In genomic region chr6:36608788-36609563, GRCh38 we compare ENCODE assay signal across 9 cellular contexts. TPM values are rescaled to one million over a fixed set of nuclear protein-coding genes. Genes with fewer than 3 reads are reported as not detected.
DNase-seq lines count a peak whose midpoint lies in the region; ATAC-seq, FAIRE-seq and TF ChIP-seq lines count a peak whose summit lies in the region.
"Had no signal": no experiment of that assay in that cellular context is flagged by ENCODE, and none has a peak within 500 bp of the region (broad histone marks: within the 10 kb centered on the region; RNA-seq: fewer than 3 reads in every experiment).

No MANE protein-coding gene starts in this region.

- POLR2A ChIA-PET in AG04450 (lab: Yijun Ruan, JAX) (interaction anchor here (0.6 to 1.4 kb wide), 8 partner anchors 9 to 634 kb away, joined by 3 to 7 read pairs (median 4); no protein-coding TSS in a partner anchor), K562 (lab: Yijun Ruan, JAX) (interaction anchor here (0.6 to 8.7 kb wide), 33 partner anchors 9 to 254 kb away, joined by 3 to 239 read pairs (median 4); partner anchors contain the start of genes CDKN1A and SRSF3)

- BruUV-seq in K562 (replicated peaks; lab: Mats Ljungman, UMichigan), result no TSS peak

- H2BK15ac ChIP-seq in H9 (ENCODE audit: low read depth, low read length), result no peak overlapping the region

- CTCF ChIA-PET in AG04450 (lab: Charles Lee) (interaction anchor here (0.6 to 2.1 kb wide), 4 partner anchors 72 to 510 kb away, joined by 3 to 5 read pairs (median 4); no protein-coding TSS in a partner anchor), K562 (lab: Yijun Ruan, JAX; ENCODE audit: low intra/inter-chr PET ratio) (interaction anchor here (0.6 kb wide), 1 partner anchor 409 kb away, joined by 3 read pairs; no protein-coding TSS in a partner anchor)

- H3K4me1 Mint-ChIP-seq in H9, result peaks cover 25 to 26% of the 10 kb centered on the region in 2 experiments

- H3K4me3 ChIP-seq in AG04450 (ENCODE audit: low read depth, low read length) (no peak overlapping the region), K562 (no peak overlapping the region), muscle layer of duodenum (ENCODE audit: low read depth in 1 of 2, low read length in 2 of 2) (no peak overlapping the region), MG63 (no peak overlapping the region)

- no peak overlapping the region for H3T11ph ChIP-seq in H9 (ENCODE audit: low read length)

- DNase-seq in AG04450 (ENCODE audit: low read depth, low spot score) (no peak), H9 (no peak), K562 (ENCODE audit: extremely low read depth in 1 of 4, low spot score in 3 of 4) (no peak), KBM-7 (no peak), epidermal melanocyte (ENCODE audit: insufficient read length, low spot score) (no peak), MG63 (no peak)
- DNase-seq in stimulated activated CD4-positive, alpha-beta T cell treated with anti-CD3 and anti-CD28 coated beads, Interleukin-1b, Interleukin-23, amount 100 ng/mL, for 48 hours, result no peak
- DNase-seq: NCI-H1105 had no signal

- no peaks in the 10 kb centered on the region for H3K4me1 ChIP-seq in H9 (ENCODE audit: insufficient read depth, low read length)
- H3K4me1 ChIP-seq in K562 (replicated peaks in 1 of 2; ENCODE audit: control insufficient read depth in 2 of 2, insufficient read depth in 2 of 2, low read length in 2 of 2), result no peaks in the 10 kb centered on the region; a peak in 1 of 5 replicates
- peaks cover 17 to 49% of the 10 kb centered on the region in 2 donors for H3K4me1 ChIP-seq in muscle layer of duodenum (ENCODE audit: control insufficient read depth in 1 of 2, insufficient read depth in 2 of 2, low read length in 2 of 2)

- H3K56ac ChIP-seq in H9 (ENCODE audit: insufficient read length, low read depth, low read length), result no peak overlapping the region

- H2BK20ac ChIP-seq in H9 (ENCODE audit: low read depth, low read length, poor library complexity, severe bottlenecking), result no peak overlapping the region

- no peaks in the 10 kb centered on the region for H3K79me1 ChIP-seq in H9 (ENCODE audit: insufficient read depth, low read depth, low read length, poor library complexity, severe bottlenecking)

- H3K27ac ChIP-seq in AG04450 (ENCODE audit: low read depth, low read length) (peak overlapping the region; percentile 31), H9 (ENCODE audit: insufficient read length, low read depth, low read length) (peak overlapping the region; percentile 65), K562 (ENCODE audit: extremely low read depth, low read depth, low read length) (no peak overlapping the region), muscle layer of duodenum (ENCODE audit: low read length) (peak overlapping the region; percentile 19)

- H3K79me2 ChIP-seq in H9 (ENCODE audit: insufficient read depth, low read length) (no peaks in the 10 kb centered on the region; the same call in 1 of the 2 replicates), K562 (ENCODE audit: control insufficient read depth, insufficient read depth, low read length) (peaks cover 21% of the 10 kb centered on the region)

- no peaks in the 10 kb centered on the region for H3K27me3 ChIP-seq in AG04450 (ENCODE audit: control insufficient read depth, insufficient read depth, low read length)
- no peaks in the 10 kb centered on the region for H3K27me3 ChIP-seq in H9 (ENCODE audit: insufficient read depth, low read length)
- no peaks in the 10 kb centered on the region for H3K27me3 ChIP-seq in K562 (ENCODE audit: control insufficient read depth in 2 of 2, insufficient read depth in 2 of 2, low read length in 2 of 2)
- no peaks in the 10 kb centered on the region for H3K27me3 ChIP-seq in muscle layer of duodenum (ENCODE audit: low read depth, low read length)
- H3K27me3 ChIP-seq in MG63, result no peaks in the 10 kb centered on the region

- TF ChIP-seq EP300 in K562 (IDR thresholded peaks at IDR 0.05; ENCODE audit: low read length), result no peak

- H3K4ac ChIP-seq in H9 (ENCODE audit: low read depth, low read length), result no peak overlapping the region

- H3K9me3 ChIP-seq in AG04450 (ENCODE audit: control insufficient read depth, insufficient read depth, low read length) (no peaks in the 10 kb centered on the region; the same call in 1 of the 2 replicates), H9 (ENCODE audit: control insufficient read depth, low read depth, low read length) (no peaks in the 10 kb centered on the region), K562 (replicated peaks; ENCODE audit: control insufficient read depth, insufficient read depth, low read depth, low read length) (no peaks in the 10 kb centered on the region), muscle layer of duodenum (ENCODE audit: control insufficient read depth in 1 of 2, low read length in 2 of 2) (no peaks in the 10 kb centered on the region), MG63 (no peaks in the 10 kb centered on the region)

- H3K27ac Mint-ChIP-seq in H9, result peak overlapping the region; percentile 60 to 94 (median 80); a peak in 5 of 7 replicates

- H3K36me3 ChIP-seq in K562 (ENCODE audit: control insufficient read depth, insufficient read depth, low read length) (peaks cover 81% of the 10 kb centered on the region), muscle layer of duodenum (ENCODE audit: control insufficient read depth in 1 of 2, insufficient read depth in 2 of 2, low read length in 2 of 2) (peaks cover 58 to 76% of the 10 kb centered on the region in 2 donors), MG63 (peaks cover 80% of the 10 kb centered on the region)

- no peak overlapping the region for H2AFZ ChIP-seq in H9 (ENCODE audit: low read length)
- H2AFZ ChIP-seq in K562 (ENCODE audit: low read depth, low read length), result no peak overlapping the region

- H3K27me3 Mint-ChIP-seq in H9 (ENCODE audit: low read depth), result peaks cover 2% of the 10 kb centered on the region

- no peak overlapping the region for H4K91ac ChIP-seq in H9 (ENCODE audit: insufficient read length, low read depth, low read length)

- no peak overlapping the region for H4K5ac ChIP-seq in H9 (ENCODE audit: insufficient read length, low read depth, low read length)

- no peak overlapping the region for H2BK12ac ChIP-seq in H9 (ENCODE audit: insufficient read length, low read depth, low read length)

- in situ Hi-C loops in K562 (cut with MboI) (no loop called here), KBM-7 (cut with MboI; ENCODE audit: low pct_unique_long_range_greater_than_20kb, low sequenced_read_pairs) (no loop called here)

- H4K8ac ChIP-seq in H9 (replicated peaks; ENCODE audit: insufficient read length, low read depth, low read length), result no peak overlapping the region

- no peaks in the 10 kb centered on the region; a peak in 1 of 5 replicates for H3K9me3 Mint-ChIP-seq in H9

- no peaks in the 10 kb centered on the region for H3K23me2 ChIP-seq in H9 (ENCODE audit: insufficient read length, low read depth, low read length, poor library complexity, severe bottlenecking)

- H2BK120ac ChIP-seq in H9 (ENCODE audit: low read depth, low read length, poor library complexity, severe bottlenecking), result no peak overlapping the region

- TF ChIP-seq POLR2A in K562 (conservative IDR thresholded peaks at IDR 0.05), result peak; percentile 33

- H3K14ac ChIP-seq in H9 (ENCODE audit: insufficient read depth, low read length), result no peak overlapping the region

- no peak overlapping the region for H2BK5ac ChIP-seq in H9 (ENCODE audit: insufficient read length, low read length)

- no CpG with 5 or more reads among the region's 5 CpGs for WGBS in H9 (ENCODE audit: extremely low coverage, insufficient read length, low lambda C conversion rate)
- WGBS in K562 (ENCODE audit: insufficient coverage, low coverage, missing lambda C conversion rate), result 57% methylated on average over 5 of the region's 5 CpGs

- intact Hi-C loops in K562 (cut with micrococcal nuclease), result no loop called here

- TF ChIP-seq CTCF in AG04450 (IDR thresholded peaks at IDR 0.05; ENCODE audit: low read depth, low read length) (no peak), H9 (conservative IDR thresholded peaks at IDR 0.05) (no peak), K562 (IDR thresholded peaks at IDR 0.05 in 2 of 3, conservative IDR thresholded peaks at IDR 0.05 in 1 of 3; ENCODE audit: insufficient read depth in 2 of 3, low read depth in 1 of 3, low read length in 3 of 3) (no peak)

- no peak overlapping the region for H3K23ac ChIP-seq in H9 (ENCODE audit: insufficient read length, low read depth, low read length)

- ATAC-seq in K562, result peak; percentile 12

- H3K36me3 Mint-ChIP-seq in H9 (ENCODE audit: insufficient read depth in 1 of 3, low read depth in 3 of 3), result peaks cover 56 to 90% (median 87%) of the 10 kb centered on the region in 3 experiments

- H4K20me1 ChIP-seq in H9 (ENCODE audit: control insufficient read depth, insufficient read depth, insufficient read length) (no peaks in the 10 kb centered on the region), K562 (replicated peaks; ENCODE audit: control insufficient read depth, insufficient read depth, low read length) (peaks cover 37% of the 10 kb centered on the region)

- no peak for TF ChIP-seq RAD21 in K562 (CRISPR knock-in tag; conservative IDR thresholded peaks at IDR 0.05 in 1 of 2, IDR thresholded peaks at IDR 0.05 in 1 of 2)

- no peak overlapping the region for H3K4me3 Mint-ChIP-seq in H9

- H3K18ac ChIP-seq in H9 (ENCODE audit: insufficient read length, low read depth, low read length), result no peak overlapping the region

- no peak overlapping the region for H3K4me2 ChIP-seq in H9 (ENCODE audit: insufficient read depth, insufficient read length, low read length)
- H3K4me2 ChIP-seq in K562 (ENCODE audit: insufficient read depth, low read length), result no peak overlapping the region

- no peak overlapping the region for H2AK5ac ChIP-seq in H9 (ENCODE audit: insufficient read length, low read length)

- no peaks in the 10 kb centered on the region for H3K9me1 ChIP-seq in K562 (ENCODE audit: control insufficient read depth, insufficient read depth, low read length)

- FAIRE-seq in K562 (lab: Jason Lieb, UNC), result no peak

- H3K9ac ChIP-seq in H9 (ENCODE audit: extremely low read depth, insufficient read length, low read length) (no peak overlapping the region), K562 (ENCODE audit: insufficient read depth in 1 of 2, low read depth in 2 of 2, low read length in 2 of 2) (no peak overlapping the region)

RNA-seq across cellular contexts. Expression of gene SRSF3, which starts 14.8 kb away (rescaled TPM):
- 317 and 423 TPM in 2 replicates for polyA plus RNA-seq in AG04450 (2011; rRNA removed)
- polyA minus RNA-seq in AG04450 (2011; rRNA and poly(A)+ RNA removed), result 181 and 213 TPM in 2 replicates
- total RNA-seq in H9 (2021), result 954 and 960 TPM in 2 replicates
- 228 and 415 TPM in 2 replicates for total RNA-seq in K562 (2011; cell fraction: chromatin; rRNA removed; ENCODE audit: low replicate concordance)
- 155 and 159 TPM in 2 replicates for total RNA-seq in K562 (2011; cell fraction: nucleolus; rRNA removed)
- total RNA-seq in K562 (2011; cell fraction: nucleoplasm; rRNA removed), result 295 and 337 TPM in 2 replicates
- total RNA-seq in K562 (2014; rRNA removed), result 251 and 341 TPM in 2 replicates
- 537 and 645 TPM in 2 replicates for total RNA-seq in K562 (2014; rRNA removed; fragmentation: Illumina TruSeq; extraction: Trizol)
- 344 and 365 TPM in 2 replicates for total RNA-seq in K562 (2015; rRNA removed; fragmentation: Illumina TruSeq; extraction: Trizol)
- total RNA-seq in K562 (2021), result 477 and 495 TPM in 2 replicates
- 333 and 518 TPM in 2 replicates for polyA plus RNA-seq in K562 (2011; rRNA removed)
- 407 and 505 TPM in 2 replicates for polyA plus RNA-seq in K562 (2011; cell fraction: cytosol; rRNA removed)
- polyA plus RNA-seq in K562 (2011; cell fraction: nucleus; rRNA removed), result 332 and 369 TPM in 2 replicates
- polyA plus RNA-seq in K562 (2012), result 333 and 367 TPM in 2 replicates
- 337 and 448 TPM in 2 replicates for polyA plus RNA-seq in K562 (2014; fragmentation: Illumina TruSeq; extraction: Trizol)
- polyA plus RNA-seq in K562 (2014; fragmentation: Nextera tagmentation; extraction: Ambion mirVana), result 1,000 to 10,000 TPM in 1 of 2 experiments, 100 to 1,000 TPM in 1; 955 to 1,200 TPM
- polyA plus RNA-seq in K562 (2014; rRNA removed), result 534 and 652 TPM in 2 replicates
- polyA minus RNA-seq in K562 (2011; rRNA and poly(A)+ RNA removed), result 453 and 564 TPM in 2 replicates
- polyA minus RNA-seq in K562 (2011; cell fraction: cytosol; rRNA and poly(A)+ RNA removed), result 130 and 151 TPM in 2 replicates
- 191 and 286 TPM in 2 replicates for polyA minus RNA-seq in K562 (2011; cell fraction: nucleus; rRNA and poly(A)+ RNA removed)
- total RNA-seq in MG63 (2014; rRNA removed; shearing (Covaris generic); ENCODE audit: low replicate concordance), result 168 and 271 TPM in 2 replicates
